ENCODE assay signal across 2 cellular contexts in genomic region chrX:24426340-24426913, GRCh38.
TF ChIP-seq lines count a peak whose summit lies in the region.

No MANE protein-coding gene starts in this region.

TF ChIP-seq in HCT116, 20 proteins besides CTCF, POLR2A, EP300 and RAD21 (continued from another document):
- no peak for TF ChIP-seq MAX (IDR thresholded peaks at IDR 0.05)
- TF ChIP-seq SP1 (IDR thresholded peaks at IDR 0.05; ENCODE audit: low read depth): peak; percentile 63
- no peak for TF ChIP-seq FOSL1 (IDR thresholded peaks at IDR 0.05; ENCODE audit: low read depth)

TF ChIP-seq in HepG2, 621 proteins besides CTCF, POLR2A, EP300 and RAD21 (continued from another document and continues in another):
- TF ChIP-seq MTERF4 (CRISPR knock-in tag; IDR thresholded peaks at IDR 0.05): no peak
- TF ChIP-seq DRAP1 (CRISPR knock-in tag; IDR thresholded peaks at IDR 0.05): peak; percentile 42; the same call in 1 of the 2 replicates
- TF ChIP-seq HIVEP1 (CRISPR knock-in tag; IDR thresholded peaks at IDR 0.05): no peak
- no peak for TF ChIP-seq ETV5 (CRISPR knock-in tag; IDR thresholded peaks at IDR 0.05; ENCODE audit: borderline replicate concordance)
- TF ChIP-seq MTA1 (CRISPR knock-in tag; IDR thresholded peaks at IDR 0.05; ENCODE audit: borderline replicate concordance): no peak
- no peak for TF ChIP-seq LRRFIP1 (CRISPR knock-in tag; conservative IDR thresholded peaks at IDR 0.05)
- no peak for TF ChIP-seq GZF1 (CRISPR knock-in tag; IDR thresholded peaks at IDR 0.05)
- no peak for TF ChIP-seq PAXIP1 (CRISPR knock-in tag; conservative IDR thresholded peaks at IDR 0.05)
- no peak for TF ChIP-seq XRCC5 (optimal IDR thresholded peaks at IDR 0.05; ENCODE audit: low read length)
- TF ChIP-seq, protein P1, sequence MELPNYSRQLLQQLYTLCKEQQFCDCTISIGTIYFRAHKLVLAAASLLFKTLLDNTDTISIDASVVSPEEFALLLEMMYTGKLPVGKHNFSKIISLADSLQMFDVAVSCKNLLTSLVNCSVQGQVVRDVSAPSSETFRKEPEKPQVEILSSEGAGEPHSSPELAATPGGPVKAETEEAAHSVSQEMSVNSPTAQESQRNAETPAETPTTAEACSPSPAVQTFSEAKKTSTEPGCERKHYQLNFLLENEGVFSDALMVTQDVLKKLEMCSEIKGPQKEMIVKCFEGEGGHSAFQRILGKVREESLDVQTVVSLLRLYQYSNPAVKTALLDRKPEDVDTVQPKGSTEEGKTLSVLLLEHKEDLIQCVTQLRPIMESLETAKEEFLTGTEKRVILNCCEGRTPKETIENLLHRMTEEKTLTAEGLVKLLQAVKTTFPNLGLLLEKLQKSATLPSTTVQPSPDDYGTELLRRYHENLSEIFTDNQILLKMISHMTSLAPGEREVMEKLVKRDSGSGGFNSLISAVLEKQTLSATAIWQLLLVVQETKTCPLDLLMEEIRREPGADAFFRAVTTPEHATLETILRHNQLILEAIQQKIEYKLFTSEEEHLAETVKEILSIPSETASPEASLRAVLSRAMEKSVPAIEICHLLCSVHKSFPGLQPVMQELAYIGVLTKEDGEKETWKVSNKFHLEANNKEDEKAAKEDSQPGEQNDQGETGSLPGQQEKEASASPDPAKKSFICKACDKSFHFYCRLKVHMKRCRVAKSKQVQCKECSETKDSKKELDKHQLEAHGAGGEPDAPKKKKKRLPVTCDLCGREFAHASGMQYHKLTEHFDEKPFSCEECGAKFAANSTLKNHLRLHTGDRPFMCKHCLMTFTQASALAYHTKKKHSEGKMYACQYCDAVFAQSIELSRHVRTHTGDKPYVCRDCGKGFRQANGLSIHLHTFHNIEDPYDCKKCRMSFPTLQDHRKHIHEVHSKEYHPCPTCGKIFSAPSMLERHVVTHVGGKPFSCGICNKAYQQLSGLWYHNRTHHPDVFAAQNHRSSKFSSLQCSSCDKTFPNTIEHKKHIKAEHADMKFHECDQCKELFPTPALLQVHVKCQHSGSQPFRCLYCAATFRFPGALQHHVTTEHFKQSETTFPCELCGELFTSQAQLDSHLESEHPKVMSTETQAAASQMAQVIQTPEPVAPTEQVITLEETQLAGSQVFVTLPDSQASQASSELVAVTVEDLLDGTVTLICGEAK (IDR thresholded peaks at IDR 0.05): no peak
- TF ChIP-seq, protein P1 (CRISPR knock-in tag; IDR thresholded peaks at IDR 0.05): no peak
- no peak for TF ChIP-seq ZNF101 (CRISPR knock-in tag; IDR thresholded peaks at IDR 0.05; ENCODE audit: borderline replicate concordance, low read depth)
- TF ChIP-seq ZFY (CRISPR knock-in tag; IDR thresholded peaks at IDR 0.05): peak; percentile 31; the same call in 1 of the 2 replicates
- TF ChIP-seq, protein P2, sequence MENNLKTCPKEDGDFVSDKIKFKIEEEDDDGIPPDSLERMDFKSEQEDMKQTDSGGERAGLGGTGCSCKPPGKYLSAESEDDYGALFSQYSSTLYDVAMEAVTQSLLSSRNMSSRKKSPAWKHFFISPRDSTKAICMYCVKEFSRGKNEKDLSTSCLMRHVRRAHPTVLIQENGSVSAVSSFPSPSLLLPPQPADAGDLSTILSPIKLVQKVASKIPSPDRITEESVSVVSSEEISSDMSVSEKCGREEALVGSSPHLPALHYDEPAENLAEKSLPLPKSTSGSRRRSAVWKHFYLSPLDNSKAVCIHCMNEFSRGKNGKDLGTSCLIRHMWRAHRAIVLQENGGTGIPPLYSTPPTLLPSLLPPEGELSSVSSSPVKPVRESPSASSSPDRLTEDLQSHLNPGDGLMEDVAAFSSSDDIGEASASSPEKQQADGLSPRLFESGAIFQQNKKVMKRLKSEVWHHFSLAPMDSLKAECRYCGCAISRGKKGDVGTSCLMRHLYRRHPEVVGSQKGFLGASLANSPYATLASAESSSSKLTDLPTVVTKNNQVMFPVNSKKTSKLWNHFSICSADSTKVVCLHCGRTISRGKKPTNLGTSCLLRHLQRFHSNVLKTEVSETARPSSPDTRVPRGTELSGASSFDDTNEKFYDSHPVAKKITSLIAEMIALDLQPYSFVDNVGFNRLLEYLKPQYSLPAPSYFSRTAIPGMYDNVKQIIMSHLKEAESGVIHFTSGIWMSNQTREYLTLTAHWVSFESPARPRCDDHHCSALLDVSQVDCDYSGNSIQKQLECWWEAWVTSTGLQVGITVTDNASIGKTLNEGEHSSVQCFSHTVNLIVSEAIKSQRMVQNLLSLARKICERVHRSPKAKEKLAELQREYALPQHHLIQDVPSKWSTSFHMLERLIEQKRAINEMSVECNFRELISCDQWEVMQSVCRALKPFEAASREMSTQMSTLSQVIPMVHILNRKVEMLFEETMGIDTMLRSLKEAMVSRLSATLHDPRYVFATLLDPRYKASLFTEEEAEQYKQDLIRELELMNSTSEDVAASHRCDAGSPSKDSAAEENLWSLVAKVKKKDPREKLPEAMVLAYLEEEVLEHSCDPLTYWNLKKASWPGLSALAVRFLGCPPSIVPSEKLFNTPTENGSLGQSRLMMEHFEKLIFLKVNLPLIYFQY (CRISPR knock-in tag; IDR thresholded peaks at IDR 0.05; ENCODE audit: borderline replicate concordance): no peak
- peak; percentile 48 for TF ChIP-seq CREM (IDR thresholded peaks at IDR 0.05)
- no peak for TF ChIP-seq CREM (CRISPR knock-in tag; IDR thresholded peaks at IDR 0.05)
- TF ChIP-seq HDAC2 (CRISPR knock-in tag; IDR thresholded peaks at IDR 0.05): no peak
- 0 out of 2 replicates have a peak, but pooled peaks have one; percentile 36 for TF ChIP-seq ZNF776 (CRISPR knock-in tag; IDR thresholded peaks at IDR 0.05)
- TF ChIP-seq PHB2 (IDR thresholded peaks at IDR 0.05; ENCODE audit: partially characterized antibody): no peak
- TF ChIP-seq IRF2 (CRISPR knock-in tag; IDR thresholded peaks at IDR 0.05): peak; percentile 24; the same call in 1 of the 2 replicates
- TF ChIP-seq REL (CRISPR knock-in tag; conservative IDR thresholded peaks at IDR 0.05): no peak
- TF ChIP-seq GRHL1 (CRISPR knock-in tag; conservative IDR thresholded peaks at IDR 0.05): no peak
- TF ChIP-seq, protein P3, sequence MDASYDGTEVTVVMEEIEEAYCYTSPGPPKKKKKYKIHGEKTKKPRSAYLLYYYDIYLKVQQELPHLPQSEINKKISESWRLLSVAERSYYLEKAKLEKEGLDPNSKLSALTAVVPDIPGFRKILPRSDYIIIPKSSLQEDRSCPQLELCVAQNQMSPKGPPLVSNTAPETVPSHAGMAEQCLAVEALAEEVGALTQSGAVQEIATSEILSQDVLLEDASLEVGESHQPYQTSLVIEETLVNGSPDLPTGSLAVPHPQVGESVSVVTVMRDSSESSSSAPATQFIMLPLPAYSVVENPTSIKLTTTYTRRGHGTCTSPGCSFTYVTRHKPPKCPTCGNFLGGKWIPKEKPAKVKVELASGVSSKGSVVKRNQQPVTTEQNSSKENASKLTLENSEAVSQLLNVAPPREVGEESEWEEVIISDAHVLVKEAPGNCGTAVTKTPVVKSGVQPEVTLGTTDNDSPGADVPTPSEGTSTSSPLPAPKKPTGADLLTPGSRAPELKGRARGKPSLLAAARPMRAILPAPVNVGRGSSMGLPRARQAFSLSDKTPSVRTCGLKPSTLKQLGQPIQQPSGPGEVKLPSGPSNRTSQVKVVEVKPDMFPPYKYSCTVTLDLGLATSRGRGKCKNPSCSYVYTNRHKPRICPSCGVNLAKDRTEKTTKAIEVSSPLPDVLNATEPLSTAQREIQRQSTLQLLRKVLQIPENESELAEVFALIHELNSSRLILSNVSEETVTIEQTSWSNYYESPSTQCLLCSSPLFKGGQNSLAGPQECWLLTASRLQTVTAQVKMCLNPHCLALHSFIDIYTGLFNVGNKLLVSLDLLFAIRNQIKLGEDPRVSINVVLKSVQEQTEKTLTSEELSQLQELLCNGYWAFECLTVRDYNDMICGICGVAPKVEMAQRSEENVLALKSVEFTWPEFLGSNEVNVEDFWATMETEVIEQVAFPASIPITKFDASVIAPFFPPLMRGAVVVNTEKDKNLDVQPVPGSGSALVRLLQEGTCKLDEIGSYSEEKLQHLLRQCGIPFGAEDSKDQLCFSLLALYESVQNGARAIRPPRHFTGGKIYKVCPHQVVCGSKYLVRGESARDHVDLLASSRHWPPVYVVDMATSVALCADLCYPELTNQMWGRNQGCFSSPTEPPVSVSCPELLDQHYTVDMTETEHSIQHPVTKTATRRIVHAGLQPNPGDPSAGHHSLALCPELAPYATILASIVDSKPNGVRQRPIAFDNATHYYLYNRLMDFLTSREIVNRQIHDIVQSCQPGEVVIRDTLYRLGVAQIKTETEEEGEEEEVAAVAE (CRISPR knock-in tag; IDR thresholded peaks at IDR 0.05; ENCODE audit: borderline replicate concordance): peak; percentile 99
